In the genomic region with DNA sequence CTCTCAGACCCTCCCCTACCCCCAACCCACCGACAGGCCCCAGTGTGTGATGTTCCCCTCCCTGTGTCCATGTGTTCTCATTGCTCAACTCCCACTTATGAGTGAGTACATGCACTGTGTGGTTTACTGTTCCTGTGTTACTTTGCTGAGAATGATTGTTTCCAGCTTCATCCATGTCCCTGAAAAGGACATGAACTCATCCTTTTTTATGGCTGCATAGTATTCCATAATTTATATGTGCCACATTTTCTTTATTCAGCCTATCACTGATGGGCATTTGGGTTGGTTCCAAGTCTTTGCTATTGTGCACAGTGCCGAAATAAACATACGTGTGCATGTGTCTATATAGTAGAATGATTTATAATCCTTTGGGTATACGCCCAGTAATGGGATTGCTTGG, we compare ENCODE assay signal across 4 cellular contexts.
DNase-seq lines count a peak whose midpoint lies in the region; ATAC-seq, FAIRE-seq and TF ChIP-seq lines count a peak whose summit lies in the region.
"Not testable (repeated sequence)": the region's sequence is repeated elsewhere in the genome, so short reads cannot be mapped to it uniquely, and the experiment has no call there.

No MANE protein-coding gene starts in this region.

- CTCF ChIA-PET in HEK293 (lab: Yijun Ruan, JAX); K562 (lab: Yijun Ruan, JAX; ENCODE audit: low intra/inter-chr PET ratio): not testable (repeated sequence)

- not testable (repeated sequence) for H3K4me3 Mint-ChIP-seq in activated naive CD8-positive, alpha-beta T cell; memory B cell

- intact Hi-C loops in K562 (cut with micrococcal nuclease), result not testable (repeated sequence)

- H3K9ac ChIP-seq in K562 (ENCODE audit: insufficient read depth in 1 of 2, low read depth in 2 of 2, low read length in 2 of 2), result not testable (repeated sequence)

- not testable (repeated sequence) for H3K4me1 ChIP-seq in HEK293 (ENCODE audit: control insufficient read depth, insufficient read depth, low read length); K562 (replicated peaks in 1 of 2; ENCODE audit: control insufficient read depth in 2 of 2, insufficient read depth in 2 of 2, low read length in 2 of 2)

- not testable (repeated sequence) for DNase-seq in K562 (ENCODE audit: extremely low read depth in 1 of 4, low spot score in 3 of 4); memory B cell (ENCODE audit: low spot score in 2 of 2)

- FAIRE-seq in K562 (lab: Jason Lieb, UNC), result not testable (repeated sequence)

- not testable (repeated sequence) for H4K20me1 ChIP-seq in K562 (replicated peaks; ENCODE audit: control insufficient read depth, insufficient read depth, low read length)

- H3K27me3 Mint-ChIP-seq in activated naive CD8-positive, alpha-beta T cell; memory B cell: not testable (repeated sequence)

- not testable (repeated sequence) for TF ChIP-seq POLR2A in K562 (conservative IDR thresholded peaks at IDR 0.05)

- not testable (repeated sequence) for H3K4me3 ChIP-seq in HEK293 (ENCODE audit: low read depth, low read length); K562

- H3K9me3 Mint-ChIP-seq in activated naive CD8-positive, alpha-beta T cell (ENCODE audit: low read depth); memory B cell: not testable (repeated sequence)

- BruUV-seq in K562 (replicated peaks; lab: Mats Ljungman, UMichigan), result not testable (repeated sequence)

- TF ChIP-seq EP300 in K562 (IDR thresholded peaks at IDR 0.05; ENCODE audit: low read length), result not testable (repeated sequence)

- H3K27ac ChIP-seq in HEK293 (ENCODE audit: extremely low read depth, low read depth, low read length); K562 (ENCODE audit: extremely low read depth, low read depth, low read length): not testable (repeated sequence)

- H3K36me3 ChIP-seq in HEK293 (ENCODE audit: control insufficient read depth in 2 of 2, insufficient read depth in 1 of 2, low read length in 2 of 2); K562 (ENCODE audit: control insufficient read depth, insufficient read depth, low read length): not testable (repeated sequence)

- not testable (repeated sequence) for H3K27me3 ChIP-seq in K562 (ENCODE audit: control insufficient read depth in 2 of 2, insufficient read depth in 2 of 2, low read length in 2 of 2)

- POLR2A ChIA-PET in HEK293 (lab: Yijun Ruan, JAX); K562 (lab: Yijun Ruan, JAX): not testable (repeated sequence)

- TF ChIP-seq CTCF in HEK293 (tag by site-specific recombination; IDR thresholded peaks at IDR 0.05); K562 (IDR thresholded peaks at IDR 0.05 in 2 of 3, conservative IDR thresholded peaks at IDR 0.05 in 1 of 3; ENCODE audit: insufficient read depth in 2 of 3, low read depth in 1 of 3, low read length in 3 of 3): not testable (repeated sequence)

- not testable (repeated sequence) for ATAC-seq in K562; memory B cell (ENCODE audit: low read depth)

- H3K27ac Mint-ChIP-seq in activated naive CD8-positive, alpha-beta T cell, result peak overlapping the region; percentile 17
- H3K27ac Mint-ChIP-seq in memory B cell, result peak overlapping the region; percentile 25

- peaks cover 32% of the 10 kb centered on the region for H3K4me1 Mint-ChIP-seq in activated naive CD8-positive, alpha-beta T cell (ENCODE audit: low read depth)
- peaks cover 24% of the 10 kb centered on the region for H3K4me1 Mint-ChIP-seq in memory B cell

- H2AFZ ChIP-seq in K562 (ENCODE audit: low read depth, low read length), result not testable (repeated sequence)

- TF ChIP-seq RAD21 in K562 (CRISPR knock-in tag; conservative IDR thresholded peaks at IDR 0.05 in 1 of 2, IDR thresholded peaks at IDR 0.05 in 1 of 2), result not testable (repeated sequence)

- peaks cover 34% of the 10 kb centered on the region for H3K36me3 Mint-ChIP-seq in activated naive CD8-positive, alpha-beta T cell
- H3K36me3 Mint-ChIP-seq in memory B cell, result peaks cover 41% of the 10 kb centered on the region

- not testable (repeated sequence) for H3K79me2 ChIP-seq in K562 (ENCODE audit: control insufficient read depth, insufficient read depth, low read length)

- 87% methylated on average over 4 of the region's 4 CpGs for WGBS in K562 (ENCODE audit: insufficient coverage, low coverage, missing lambda C conversion rate)

- not testable (repeated sequence) for H3K9me1 ChIP-seq in K562 (ENCODE audit: control insufficient read depth, insufficient read depth, low read length)

- H3K9me3 ChIP-seq in HEK293 (ENCODE audit: control insufficient read depth, insufficient read depth, low read depth, low read length); K562 (replicated peaks; ENCODE audit: control insufficient read depth, insufficient read depth, low read depth, low read length): not testable (repeated sequence)

- H3K4me2 ChIP-seq in K562 (ENCODE audit: insufficient read depth, low read length), result not testable (repeated sequence)

- in situ Hi-C loops in K562 (cut with MboI), result not testable (repeated sequence)

TF ChIP-seq in HEK293, 187 proteins besides CTCF, POLR2A, EP300 and RAD21:
- TF ChIP-seq ZNF146 (tag by site-specific recombination; IDR thresholded peaks at IDR 0.05), result peak; percentile 77

TF ChIP-seq in K562, 482 proteins besides CTCF, POLR2A, EP300 and RAD21:
- TF ChIP-seq ZNF146 (CRISPR knock-in tag; IDR thresholded peaks at IDR 0.05; ENCODE audit: unreplicated experiment), result peak; percentile 56
- TF ChIP-seq RBM25 (IDR thresholded peaks at IDR 0.05; ENCODE audit: low read depth, low read length, severe bottlenecking), result peak; percentile 18
